22 cellular contexts compared by ENCODE assay signal in genomic region chr22:44446483-44446882, GRCh38.
"Had no signal": no experiment of that assay in that cellular context is flagged by ENCODE, and none has a peak within 500 bp of the region (broad histone marks: within the 10 kb centered on the region; RNA-seq: fewer than 3 reads in every experiment).

No MANE protein-coding gene starts in this region.

- H3K4me1 ChIP-seq: pancreas, psoas muscle, right lobe of liver, thyroid gland, upper lobe of left lung, uterus had no signal

- H3K27ac ChIP-seq: foreskin keratinocyte, hepatocyte, pancreas, psoas muscle, right lobe of liver, suprapubic skin, thyroid gland, upper lobe of left lung, uterus had no signal

- H3K4me2 ChIP-seq: hepatocyte had no signal

- H3K4me3 Mint-ChIP-seq: naive B cell; nephron; stimulated activated effector memory CD8-positive, alpha-beta T cell treated with anti-CD3 and anti-CD28 coated beads, Interleukin-12 subunit alpha, Interleukin-12 subunit beta, amount 100 ng/mL, for 72 hours had no signal

- H3K27ac Mint-ChIP-seq: naive B cell; nephron; stimulated activated effector memory CD8-positive, alpha-beta T cell treated with anti-CD3 and anti-CD28 coated beads, Interleukin-12 subunit alpha, Interleukin-12 subunit beta, amount 100 ng/mL, for 72 hours had no signal

- H3K4me3 ChIP-seq: hepatocyte, lung, pancreas, psoas muscle, right lobe of liver, suprapubic skin, thyroid gland, upper lobe of left lung, uterus had no signal

- H2AFZ ChIP-seq: hepatocyte had no signal

- H3K27me3 ChIP-seq: hepatocyte, pancreas, right lobe of liver, suprapubic skin, thyroid gland, upper lobe of left lung, uterus had no signal

- H3K4me1 Mint-ChIP-seq: naive B cell had no signal

- FAIRE-seq: pancreas had no signal

- DNase-seq: effector memory CD4-positive, alpha-beta T cell; foreskin keratinocyte; left colon; left ventricle myocardium superior; mesendoderm; naive B cell; occipital lobe; psoas muscle; retina; right lobe of liver; stimulated activated CD4-positive, alpha-beta T cell treated with anti-CD3 and anti-CD28 coated beads, Interleukin-4, amount 100 ng/mL, for 1 hour; stimulated activated CD8-positive, alpha-beta memory T cell treated with anti-CD3 and anti-CD28 coated beads, Interleukin-4, amount 100 ng/mL, for 48 hours; stimulated activated naive CD8-positive, alpha-beta T cell treated with anti-CD3 and anti-CD28 coated beads, Interleukin-15, Interleukin-2, amounts not matched to agents 100 U/mL and 50 U/mL, for 24 hours; thyroid gland; uterus had no signal

- H3K9me3 ChIP-seq: pancreas, right lobe of liver, suprapubic skin, thyroid gland, uterus had no signal

- ATAC-seq: foreskin keratinocyte; left colon; left ventricle myocardium superior; pancreas; psoas muscle; right lobe of liver; stimulated activated effector memory CD8-positive, alpha-beta T cell treated with anti-CD3 and anti-CD28 coated beads, Interleukin-12 subunit alpha, Interleukin-12 subunit beta, amount 100 ng/mL, for 72 hours; stimulated activated naive CD8-positive, alpha-beta T cell treated with anti-CD3 and anti-CD28 coated beads, Interleukin-15, Interleukin-2, amounts not matched to agents 100 U/mL and 50 U/mL, for 24 hours had no signal

- H3K79me2 ChIP-seq: hepatocyte had no signal

- H3K36me3 ChIP-seq: pancreas, right lobe of liver, suprapubic skin, thyroid gland, upper lobe of left lung, uterus had no signal

- H3K36me3 Mint-ChIP-seq: naive B cell; stimulated activated effector memory CD8-positive, alpha-beta T cell treated with anti-CD3 and anti-CD28 coated beads, Interleukin-12 subunit alpha, Interleukin-12 subunit beta, amount 100 ng/mL, for 72 hours had no signal
